ENCODE assay signal across 6 cellular contexts in genomic region chr3:61579685-61580084, GRCh38. TPM values are rescaled to one million over a fixed set of nuclear protein-coding genes. Genes with fewer than 3 reads are reported as not detected.
"Had no signal": no experiment of that assay in that cellular context is flagged by ENCODE, and none has a peak within 500 bp of the region (broad histone marks: within the 10 kb centered on the region; RNA-seq: fewer than 3 reads in every experiment).

No MANE protein-coding gene starts in this region.

- H3K9me3 Mint-ChIP-seq: GM23338, H9, HFFc6 had no signal

- H3K4me3 ChIP-seq: GM23338 had no signal

- DNase-seq: H9, HCEC 1CT, HFFc6, IMR-90 had no signal

- H3K27ac Mint-ChIP-seq: HFFc6 had no signal

- H3K4me3 Mint-ChIP-seq: GM23338, H9, HFFc6 had no signal

RNA-seq across cellular contexts. Expression of gene PTPRG, which starts 18.3 kb away (rescaled TPM):
- total RNA-seq: HT-29 had no signal
